ENCODE assay signal across 8 cellular contexts in genomic region chr2:237072067-237072931, GRCh38. TPM values are rescaled to one million over a fixed set of nuclear protein-coding genes. Genes with fewer than 3 reads are reported as not detected.
DNase-seq lines count a peak whose midpoint lies in the region; ATAC-seq and TF ChIP-seq lines count a peak whose summit lies in the region.

No MANE protein-coding gene starts in this region.

- DNase-seq in A673 (ENCODE audit: low spot score) (peak; percentile 75), NCI-H226 (peak; percentile 53), epithelial cell of proximal tubule (ENCODE audit: low read depth) (no peak), natural killer cell (peak; percentile 73)
- DNase-seq in activated CD8-positive, alpha-beta memory T cell treated with anti-CD3 and anti-CD28 coated beads, Interleukin-2, amount 10 ng/mL, durations not matched to agents 7 days and 5 days, result peak; percentile 72
- DNase-seq in stimulated activated naive CD4-positive, alpha-beta T cell (lab: John Stamatoyannopoulos, UW), result peak; percentile 6 to 70 (median 58)

- no peaks in the 10 kb centered on the region for H3K9me3 ChIP-seq in A673 (ENCODE audit: low read depth, low read length, poor library complexity, severe bottlenecking)

- CTCF ChIA-PET in A673 (lab: Charles Lee), result no interaction called here
- CTCF ChIA-PET in activated CD8-positive, alpha-beta memory T cell treated with anti-CD3 and anti-CD28 coated beads, Interleukin-2, amount 10 ng/mL, durations not matched to agents 7 days and 5 days (lab: Charles Lee), result interaction anchor here (1.3 kb wide), 1 partner anchor 8 kb away, joined by 4 read pairs; no protein-coding TSS in a partner anchor

- no peaks in the 10 kb centered on the region for H3K4me1 ChIP-seq in A673 (ENCODE audit: insufficient read depth, low read length, poor library complexity, severe bottlenecking)

- POLR2A ChIA-PET in A673 (lab: Charles Lee; ENCODE audit: low non-redundant PET), result no interaction called here

- H3K4me3 ChIP-seq in A673 (ENCODE audit: low read depth, low read length, poor library complexity, severe bottlenecking) (no peak overlapping the region), epithelial cell of proximal tubule (ENCODE audit: low read depth, low read length) (no peak overlapping the region)

- BruUV-seq in A673 (replicated peaks; lab: Mats Ljungman, UMichigan), result no TSS peak

- ATAC-seq in activated CD8-positive, alpha-beta memory T cell treated with anti-CD3 and anti-CD28 coated beads, Interleukin-2, amount 10 ng/mL, durations not matched to agents 7 days and 5 days, result peak; percentile 30
- ATAC-seq in natural killer cell (peak; percentile 58 to 78 (median 71)), GM21619 (IDR thresholded peaks at IDR 0.05; ENCODE audit: unreplicated experiment) (no peak)

- TF ChIP-seq CTCF in A673 (conservative IDR thresholded peaks at IDR 0.05; ENCODE audit: low read depth, low read length) (peak; percentile 94), GM12874 (IDR thresholded peaks at IDR 0.05; ENCODE audit: insufficient read depth, low read depth, low read length) (peak; percentile 90), epithelial cell of proximal tubule (conservative IDR thresholded peaks at IDR 0.05; ENCODE audit: low read depth, low read length) (peak; percentile 99), natural killer cell (IDR thresholded peaks at IDR 0.05) (peak; percentile 99)

- peaks cover 2% of the 10 kb centered on the region for H3K4me1 Mint-ChIP-seq in activated CD8-positive, alpha-beta memory T cell treated with anti-CD3 and anti-CD28 coated beads, Interleukin-2, amount 10 ng/mL, durations not matched to agents 7 days and 5 days
- H3K4me1 Mint-ChIP-seq in natural killer cell, result no peaks in the 10 kb centered on the region

- no peak overlapping the region for H3K27ac ChIP-seq in A673 (ENCODE audit: low read depth, low read length, poor library complexity, severe bottlenecking)

- intact Hi-C loops in A673 (cut with micrococcal nuclease; ENCODE audit: unreplicated experiment) (loop anchor here (1.0 to 5.0 kb wide), 2 partner anchors 719 to 1295 kb away; no protein-coding TSS in a partner anchor), natural killer cell (cut with micrococcal nuclease) (loop anchor here (1.0 to 5.0 kb wide), 3 partner anchors 719 to 1305 kb away; no protein-coding TSS in a partner anchor)

- peaks cover 4% of the 10 kb centered on the region for H3K27me3 ChIP-seq in A673 (replicated peaks; ENCODE audit: insufficient read depth, low read depth, low read length, poor library complexity)

- no peaks in the 10 kb centered on the region for H3K9me3 Mint-ChIP-seq in activated CD8-positive, alpha-beta memory T cell treated with anti-CD3 and anti-CD28 coated beads, Interleukin-2, amount 10 ng/mL, durations not matched to agents 7 days and 5 days (ENCODE audit: low read depth)
- H3K9me3 Mint-ChIP-seq in natural killer cell, result no peaks in the 10 kb centered on the region

- no peaks in the 10 kb centered on the region for H3K36me3 ChIP-seq in A673 (ENCODE audit: insufficient read depth, low read length, poor library complexity, severe bottlenecking)

- no peak overlapping the region for H3K27ac Mint-ChIP-seq in activated CD8-positive, alpha-beta memory T cell treated with anti-CD3 and anti-CD28 coated beads, Interleukin-2, amount 10 ng/mL, durations not matched to agents 7 days and 5 days
- no peak overlapping the region for H3K27ac Mint-ChIP-seq in natural killer cell

- no peaks in the 10 kb centered on the region for H3K36me3 Mint-ChIP-seq in activated CD8-positive, alpha-beta memory T cell treated with anti-CD3 and anti-CD28 coated beads, Interleukin-2, amount 10 ng/mL, durations not matched to agents 7 days and 5 days
- H3K36me3 Mint-ChIP-seq in natural killer cell, result no peaks in the 10 kb centered on the region

- H3K27me3 Mint-ChIP-seq in activated CD8-positive, alpha-beta memory T cell treated with anti-CD3 and anti-CD28 coated beads, Interleukin-2, amount 10 ng/mL, durations not matched to agents 7 days and 5 days, result no peaks in the 10 kb centered on the region
- H3K27me3 Mint-ChIP-seq in natural killer cell (ENCODE audit: low read depth in 2 of 2), result no peaks in the 10 kb centered on the region

- no peak overlapping the region for H3K4me3 Mint-ChIP-seq in activated CD8-positive, alpha-beta memory T cell treated with anti-CD3 and anti-CD28 coated beads, Interleukin-2, amount 10 ng/mL, durations not matched to agents 7 days and 5 days
- H3K4me3 Mint-ChIP-seq in natural killer cell, result no peak overlapping the region

RNA-seq across cellular contexts. Expression of gene COPS8, which starts 13.4 kb away (rescaled TPM):
- total RNA-seq in A673 (2021) (75.6 and 87.4 TPM in 2 replicates), epithelial cell of proximal tubule (110 and 111 TPM in 2 replicates), natural killer cell (10 to 100 TPM; 51.8 to 57.9 (median 53.9) TPM)
- total RNA-seq in activated CD8-positive, alpha-beta memory T cell treated with anti-CD3 and anti-CD28 coated beads, Interleukin-2, amount 10 ng/mL, durations not matched to agents 7 days and 5 days, result 10 to 100 TPM; 39.9 to 43.6 TPM
